8 cellular contexts compared by ENCODE assay signal in the genomic region with DNA sequence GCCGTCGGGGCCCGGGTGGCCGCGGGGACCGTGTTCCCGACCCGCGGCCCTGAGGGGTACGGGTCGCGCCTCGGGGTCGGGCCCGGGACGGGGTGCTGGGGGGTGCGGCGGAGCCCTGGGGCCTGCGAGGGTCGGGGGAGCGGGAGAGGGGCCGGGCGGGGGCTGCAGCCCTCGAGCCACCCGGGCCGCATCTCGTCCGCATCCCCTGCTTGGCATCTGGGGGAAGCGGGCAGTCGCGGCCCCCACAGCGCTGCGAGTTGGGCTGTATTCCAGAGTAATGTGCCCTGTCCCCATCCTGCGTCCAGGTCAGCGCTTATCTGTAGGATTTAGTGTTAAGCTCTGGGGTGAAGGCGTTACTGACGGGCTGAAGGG. TPM values are rescaled to one million over a fixed set of nuclear protein-coding genes. Genes with fewer than 3 reads are reported as not detected.
DNase-seq lines count a peak whose midpoint lies in the region; ATAC-seq and TF ChIP-seq lines count a peak whose summit lies in the region.

No MANE protein-coding gene starts in this region.

- H3K27me3 ChIP-seq in gastroesophageal sphincter: no peaks in the 10 kb centered on the region

- H3K4me3 ChIP-seq in SK-N-MC (peak overlapping the region; percentile 90), gastroesophageal sphincter (peak overlapping the region; percentile 78 to 83), skin epidermis (peak overlapping the region; percentile 76 to 99 (median 97))

- 0% methylated on average over 1 to 5 of the region's 37 CpGs for whole genome bisulfite sequencing in gastroesophageal sphincter (ENCODE audit: low coverage in 1 of 2), 2 donors

- H3K4me1 ChIP-seq in gastroesophageal sphincter: peaks cover 0 to 47% (median 34%) of the 10 kb centered on the region in 3 donors

- peaks cover 11% of the 10 kb centered on the region for H3K36me3 ChIP-seq in SK-N-MC (ENCODE audit: insufficient read depth, low read length)
- H3K36me3 ChIP-seq in gastroesophageal sphincter: peaks cover 0 to 55% of the 10 kb centered on the region in 2 donors

- H3K27ac ChIP-seq in SK-N-MC: peak overlapping the region; percentile 42; the same call in 1 of the 2 replicates
- peak overlapping the region; percentile 36 to 95 (median 89) for H3K27ac ChIP-seq in gastroesophageal sphincter
- H3K27ac ChIP-seq in skin epidermis: peak overlapping the region; percentile 65 to 98 (median 91)

- TF ChIP-seq EP300 in gastroesophageal sphincter (IDR thresholded peaks at IDR 0.05): no peak

- no peak for TF ChIP-seq CTCF in gastroesophageal sphincter (IDR thresholded peaks at IDR 0.05)

- peak; percentile 28 for DNase-seq in DMS53 (lab: John Stamatoyannopoulos, UW)
- no peak for DNase-seq in DMS53 treated with DMSO at 0.1 percent for 48 hours (lab: John Stamatoyannopoulos, UW; ENCODE audit: unreplicated experiment)
- no peak for DNase-seq in SK-N-MC (ENCODE audit: low read depth, low spot score)
- no peak for DNase-seq in SHP77 (lab: John Stamatoyannopoulos, UW)
- DNase-seq in stimulated activated CD4-positive, alpha-beta T cell treated with anti-CD3 and anti-CD28 coated beads, Interleukin-4, amount 100 ng/mL, for 1 hour: no peak
- DNase-seq in effector CD8-positive, alpha-beta T cell (lab: John Stamatoyannopoulos, UW): no peak

- H3K9me3 ChIP-seq in SK-N-MC (ENCODE audit: low read depth, low read length) (no peaks in the 10 kb centered on the region), gastroesophageal sphincter (no peaks in the 10 kb centered on the region)

- ATAC-seq in gastroesophageal sphincter: no peak

- TF ChIP-seq POLR2A in gastroesophageal sphincter (IDR thresholded peaks at IDR 0.05): no peak

- H3K9ac ChIP-seq in SK-N-MC (ENCODE audit: insufficient read length): peak overlapping the region; percentile 95

RNA-seq across cellular contexts. Expression of a gene that starts 0.4 kb away (rescaled TPM):
- total RNA-seq in gastroesophageal sphincter: 10 to 100 TPM; 54.4 to 78.6 (median 69.8) TPM

RNA-seq across cellular contexts. Expression of a gene that starts 0.7 kb away (rescaled TPM):
- 10 to 100 TPM in 1 of 4 donors, 1 to 10 TPM in 3; 5.0 to 14.6 (median 9.2) TPM for total RNA-seq in gastroesophageal sphincter

RNA-seq across cellular contexts. Expression of a gene that starts 20.3 kb away (rescaled TPM):
- 10 to 100 TPM; 18.2 to 30.0 (median 21.6) TPM for total RNA-seq in gastroesophageal sphincter
